1 cellular context compared by ENCODE assay signal in genomic region chr11:833114-833791, GRCh38.
TF ChIP-seq lines count a peak whose summit lies in the region.

No MANE protein-coding gene starts in this region.

TF ChIP-seq in HCT116, 20 proteins besides CTCF, POLR2A, EP300 and RAD21 (continued from another document):
- TF ChIP-seq, protein P1, sequence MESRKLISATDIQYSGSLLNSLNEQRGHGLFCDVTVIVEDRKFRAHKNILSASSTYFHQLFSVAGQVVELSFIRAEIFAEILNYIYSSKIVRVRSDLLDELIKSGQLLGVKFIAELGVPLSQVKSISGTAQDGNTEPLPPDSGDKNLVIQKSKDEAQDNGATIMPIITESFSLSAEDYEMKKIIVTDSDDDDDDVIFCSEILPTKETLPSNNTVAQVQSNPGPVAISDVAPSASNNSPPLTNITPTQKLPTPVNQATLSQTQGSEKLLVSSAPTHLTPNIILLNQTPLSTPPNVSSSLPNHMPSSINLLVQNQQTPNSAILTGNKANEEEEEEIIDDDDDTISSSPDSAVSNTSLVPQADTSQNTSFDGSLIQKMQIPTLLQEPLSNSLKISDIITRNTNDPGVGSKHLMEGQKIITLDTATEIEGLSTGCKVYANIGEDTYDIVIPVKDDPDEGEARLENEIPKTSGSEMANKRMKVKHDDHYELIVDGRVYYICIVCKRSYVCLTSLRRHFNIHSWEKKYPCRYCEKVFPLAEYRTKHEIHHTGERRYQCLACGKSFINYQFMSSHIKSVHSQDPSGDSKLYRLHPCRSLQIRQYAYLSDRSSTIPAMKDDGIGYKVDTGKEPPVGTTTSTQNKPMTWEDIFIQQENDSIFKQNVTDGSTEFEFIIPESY (IDR thresholded peaks at IDR 0.05; ENCODE audit: extremely low read depth, insufficient replicate concordance, low read length) = no peak
- TF ChIP-seq CBX3 (IDR thresholded peaks at IDR 0.05; ENCODE audit: low read depth) (no peak), EZH2 (IDR thresholded peaks at IDR 0.05) (no peak), SRF (IDR thresholded peaks at IDR 0.05; ENCODE audit: low read depth) (no peak), FOSL1 (IDR thresholded peaks at IDR 0.05; ENCODE audit: low read depth) (no peak), JUND (IDR thresholded peaks at IDR 0.05) (no peak), ELF1 (IDR thresholded peaks at IDR 0.05; ENCODE audit: borderline replicate concordance, low read depth) (no peak), SP1 (IDR thresholded peaks at IDR 0.05; ENCODE audit: low read depth) (no peak), POLR2AphosphoS5 (IDR thresholded peaks at IDR 0.05; ENCODE audit: low read depth, low read length) (no peak), CEBPB (IDR thresholded peaks at IDR 0.05; ENCODE audit: low read depth) (no peak), YY1 (IDR thresholded peaks at IDR 0.05; ENCODE audit: extremely low read depth, insufficient replicate concordance, low read depth, low read length) (no peak), ZFX (IDR thresholded peaks at IDR 0.05) (no peak), TCF7L2 (IDR thresholded peaks at IDR 0.05; ENCODE audit: borderline replicate concordance, extremely low read depth, insufficient read depth, insufficient read length) (no peak), ATF3 (IDR thresholded peaks at IDR 0.05) (no peak), ZNF274 (IDR thresholded peaks at IDR 0.05; ENCODE audit: low read depth, low read length) (no peak)
- TF ChIP-seq, protein P2, sequence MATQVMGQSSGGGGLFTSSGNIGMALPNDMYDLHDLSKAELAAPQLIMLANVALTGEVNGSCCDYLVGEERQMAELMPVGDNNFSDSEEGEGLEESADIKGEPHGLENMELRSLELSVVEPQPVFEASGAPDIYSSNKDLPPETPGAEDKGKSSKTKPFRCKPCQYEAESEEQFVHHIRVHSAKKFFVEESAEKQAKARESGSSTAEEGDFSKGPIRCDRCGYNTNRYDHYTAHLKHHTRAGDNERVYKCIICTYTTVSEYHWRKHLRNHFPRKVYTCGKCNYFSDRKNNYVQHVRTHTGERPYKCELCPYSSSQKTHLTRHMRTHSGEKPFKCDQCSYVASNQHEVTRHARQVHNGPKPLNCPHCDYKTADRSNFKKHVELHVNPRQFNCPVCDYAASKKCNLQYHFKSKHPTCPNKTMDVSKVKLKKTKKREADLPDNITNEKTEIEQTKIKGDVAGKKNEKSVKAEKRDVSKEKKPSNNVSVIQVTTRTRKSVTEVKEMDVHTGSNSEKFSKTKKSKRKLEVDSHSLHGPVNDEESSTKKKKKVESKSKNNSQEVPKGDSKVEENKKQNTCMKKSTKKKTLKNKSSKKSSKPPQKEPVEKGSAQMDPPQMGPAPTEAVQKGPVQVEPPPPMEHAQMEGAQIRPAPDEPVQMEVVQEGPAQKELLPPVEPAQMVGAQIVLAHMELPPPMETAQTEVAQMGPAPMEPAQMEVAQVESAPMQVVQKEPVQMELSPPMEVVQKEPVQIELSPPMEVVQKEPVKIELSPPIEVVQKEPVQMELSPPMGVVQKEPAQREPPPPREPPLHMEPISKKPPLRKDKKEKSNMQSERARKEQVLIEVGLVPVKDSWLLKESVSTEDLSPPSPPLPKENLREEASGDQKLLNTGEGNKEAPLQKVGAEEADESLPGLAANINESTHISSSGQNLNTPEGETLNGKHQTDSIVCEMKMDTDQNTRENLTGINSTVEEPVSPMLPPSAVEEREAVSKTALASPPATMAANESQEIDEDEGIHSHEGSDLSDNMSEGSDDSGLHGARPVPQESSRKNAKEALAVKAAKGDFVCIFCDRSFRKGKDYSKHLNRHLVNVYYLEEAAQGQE (IDR thresholded peaks at IDR 0.05; ENCODE audit: low read depth) = no peak
